ENCODE assay signal across 26 cellular contexts in genomic region chr12:29879606-29880308, GRCh38.
"Had no signal": no experiment of that assay in that cellular context is flagged by ENCODE, and none has a peak within 500 bp of the region (broad histone marks: within the 10 kb centered on the region; RNA-seq: fewer than 3 reads in every experiment).

No MANE protein-coding gene starts in this region.

- H3K4me3 Mint-ChIP-seq: naive B cell; nephron; stimulated activated memory B cell treated with anti-CD40 and anti-IgM and Interleukin-4, amounts not matched to agents 10 μg/mL and 1 μg/mL and 100 μg/mL, for 72 hours; stimulated activated naive CD8-positive, alpha-beta T cell treated with anti-CD3 and anti-CD28 coated beads, Interleukin-15, Interleukin-2, amounts not matched to agents 100 ng/mL and 50 ng/mL, for 24 hours had no signal

- H3K27me3 ChIP-seq: colonic mucosa, heart left ventricle, right lobe of liver, spleen, testis, tibial nerve, upper lobe of right lung, vagina had no signal

- H3K4me1 ChIP-seq: colonic mucosa, psoas muscle, right lobe of liver, spleen, testis, upper lobe of right lung, vagina had no signal

- FAIRE-seq: endometrium, frontal cortex had no signal

- H3K36me3 ChIP-seq: colonic mucosa, heart left ventricle, right lobe of liver, spleen, tibial nerve, upper lobe of right lung, vagina had no signal

- H3K4me1 Mint-ChIP-seq: naive B cell; stimulated activated memory B cell treated with anti-CD40 and anti-IgM and Interleukin-4, amounts not matched to agents 10 μg/mL and 1 μg/mL and 100 μg/mL, for 72 hours had no signal

- H3K27ac ChIP-seq: colonic mucosa, heart left ventricle, psoas muscle, right lobe of liver, spleen, testis, tibial nerve, upper lobe of right lung, vagina had no signal

- H3K4me3 ChIP-seq: colonic mucosa, heart left ventricle, lung, psoas muscle, right lobe of liver, spleen, testis, tibial nerve, upper lobe of right lung, vagina had no signal

- H3K27ac Mint-ChIP-seq: naive B cell; nephron; stimulated activated memory B cell treated with anti-CD40 and anti-IgM and Interleukin-4, amounts not matched to agents 10 μg/mL and 1 μg/mL and 100 μg/mL, for 72 hours; stimulated activated naive CD8-positive, alpha-beta T cell treated with anti-CD3 and anti-CD28 coated beads, Interleukin-15, Interleukin-2, amounts not matched to agents 100 ng/mL and 50 ng/mL, for 24 hours had no signal

- ATAC-seq: esophagus mucosa; heart left ventricle; left colon; left ventricle myocardium superior; psoas muscle; right lobe of liver; stimulated activated memory B cell treated with anti-CD40 and anti-IgM and Interleukin-4, amounts not matched to agents 10 μg/mL and 1 μg/mL and 100 μg/mL, for 72 hours; upper lobe of right lung had no signal

- H3K27me3 Mint-ChIP-seq: naive B cell; stimulated activated memory B cell treated with anti-CD40 and anti-IgM and Interleukin-4, amounts not matched to agents 10 μg/mL and 1 μg/mL and 100 μg/mL, for 72 hours; stimulated activated naive CD8-positive, alpha-beta T cell treated with anti-CD3 and anti-CD28 coated beads, Interleukin-15, Interleukin-2, amounts not matched to agents 100 ng/mL and 50 ng/mL, for 24 hours had no signal

- H3K9me3 ChIP-seq: colonic mucosa, psoas muscle, right lobe of liver, testis, upper lobe of right lung, vagina had no signal

- DNase-seq: colonic mucosa; effector CD8-positive, alpha-beta T cell; heart left ventricle; hypothalamus; left colon; left ventricle myocardium superior; mesenchymal stem cell; naive B cell; psoas muscle; retina; right lobe of liver; spleen; stimulated activated CD4-positive, alpha-beta T cell treated with anti-CD3 and anti-CD28 coated beads, Interleukin-15, amount 100 ng/mL, for 24 hours; stimulated activated CD4-positive, alpha-beta T cell treated with anti-CD3 and anti-CD28 coated beads, Interleukin-1b, Interleukin-23, amount 100 ng/mL, for 48 hours; stimulated activated CD4-positive, alpha-beta T cell treated with anti-CD3 and anti-CD28 coated beads, Interleukin-4, amount 100 ng/mL, for 24 hours; testis; upper lobe of right lung had no signal

- H3K36me3 Mint-ChIP-seq: naive B cell; stimulated activated memory B cell treated with anti-CD40 and anti-IgM and Interleukin-4, amounts not matched to agents 10 μg/mL and 1 μg/mL and 100 μg/mL, for 72 hours had no signal
